ENCODE assay signal across 8 cellular contexts in the genomic region with DNA sequence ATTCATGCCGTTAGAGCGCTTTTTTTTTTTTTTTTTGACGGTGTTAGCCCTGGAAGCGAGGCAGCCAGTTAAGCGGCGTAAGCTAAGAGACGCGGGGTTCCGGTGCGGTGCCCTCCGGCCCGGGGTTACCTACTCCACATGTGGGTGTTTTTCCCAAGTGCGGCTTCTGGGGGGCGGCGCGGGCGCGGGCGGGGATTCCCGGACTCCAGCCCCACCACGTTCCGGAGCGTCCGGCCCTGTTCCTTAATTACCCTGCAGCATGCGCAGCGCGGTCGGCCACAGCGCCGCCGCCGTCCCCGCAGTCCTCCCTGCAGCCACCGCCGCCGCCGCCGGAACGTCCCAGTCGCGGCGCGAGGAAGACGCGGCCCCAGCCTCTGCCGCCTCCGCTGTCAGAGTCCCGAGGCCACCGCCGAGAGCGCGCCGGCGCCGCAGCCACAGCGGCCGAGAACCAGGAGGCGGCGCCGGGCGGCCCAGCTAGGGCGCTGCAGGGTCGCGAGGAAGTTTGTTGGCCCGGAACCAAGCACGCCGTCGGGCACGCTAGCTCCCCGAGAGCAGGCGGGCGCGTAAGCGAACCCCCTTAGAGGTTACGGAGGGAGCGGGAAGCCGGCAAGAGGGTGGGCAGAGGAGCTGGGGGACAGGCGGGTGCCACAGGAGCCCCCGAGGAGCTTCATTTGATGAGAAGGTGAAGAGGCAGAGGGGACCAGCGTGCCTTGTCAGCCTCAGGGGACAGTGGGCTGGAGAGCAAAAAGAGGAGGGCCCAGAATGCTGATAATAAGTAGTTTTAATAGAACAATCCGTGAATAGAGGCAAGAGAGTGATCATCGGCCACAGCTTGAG. TPM values are rescaled to one million over a fixed set of nuclear protein-coding genes. Genes with fewer than 3 reads are reported as not detected.
A peak's percentile ranks its signal among the peaks of the same experiment; 100 is the strongest.
DNase-seq lines count a peak whose midpoint lies in the region; ATAC-seq and TF ChIP-seq lines count a peak whose summit lies in the region.

No MANE protein-coding gene starts in this region.

- peaks cover 38% of the 10 kb centered on the region for H3K27me3 Mint-ChIP-seq in activated naive CD8-positive, alpha-beta T cell treated with anti-CD3 and anti-CD28 coated beads, Interleukin-2, amount 50 U/mL, for 24 hours

- H3K4me1 ChIP-seq in skeletal muscle satellite cell (ENCODE audit: control insufficient read depth, insufficient read depth, low read length) = peaks cover 11% of the 10 kb centered on the region

- peak overlapping the region; percentile 86 for H3K4me3 Mint-ChIP-seq in activated naive CD8-positive, alpha-beta T cell treated with anti-CD3 and anti-CD28 coated beads, Interleukin-2, amount 50 U/mL, for 24 hours

- peak; percentile 85 for ATAC-seq in activated naive CD8-positive, alpha-beta T cell treated with anti-CD3 and anti-CD28 coated beads, Interleukin-2, amount 50 U/mL, for 24 hours

- H3K9me3 ChIP-seq in skeletal muscle satellite cell (replicated peaks; ENCODE audit: low read length) = no peaks in the 10 kb centered on the region

- peaks cover 34% of the 10 kb centered on the region for H3K4me1 Mint-ChIP-seq in activated naive CD8-positive, alpha-beta T cell treated with anti-CD3 and anti-CD28 coated beads, Interleukin-2, amount 50 U/mL, for 24 hours

- DNase-seq in D341Med (ENCODE audit: low spot score) (peak; percentile 82), GM20000 (ENCODE audit: low spot score) (peak; percentile 75), HT1080 (ENCODE audit: low read depth) (peak; percentile 23), SKM-1 (lab: John Stamatoyannopoulos, UW; ENCODE audit: unreplicated experiment) (peak; percentile 31), hypothalamus (lab: John Stamatoyannopoulos, UW) (peak in 35 of 51 donors; percentile 8 to 62 (median 24)), NCI-H2107 (lab: John Stamatoyannopoulos, UW) (no peak)
- DNase-seq in activated naive CD8-positive, alpha-beta T cell treated with anti-CD3 and anti-CD28 coated beads, Interleukin-2, amount 50 U/mL, for 24 hours = peak; percentile 66

- peak overlapping the region; percentile 88 for H3K27ac Mint-ChIP-seq in activated naive CD8-positive, alpha-beta T cell treated with anti-CD3 and anti-CD28 coated beads, Interleukin-2, amount 50 U/mL, for 24 hours

- no peaks in the 10 kb centered on the region for H3K36me3 ChIP-seq in skeletal muscle satellite cell (ENCODE audit: insufficient read depth, low read length)

- peak overlapping the region; percentile 99 for H3K4me2 ChIP-seq in skeletal muscle satellite cell (ENCODE audit: low read length)

- H3K36me3 Mint-ChIP-seq in activated naive CD8-positive, alpha-beta T cell treated with anti-CD3 and anti-CD28 coated beads, Interleukin-2, amount 50 U/mL, for 24 hours (ENCODE audit: low read depth) = peaks cover 4% of the 10 kb centered on the region

- TF ChIP-seq CTCF in GM20000 (IDR thresholded peaks at IDR 0.05; ENCODE audit: extremely low read depth, missing control alignments) = no peak

- no peaks in the 10 kb centered on the region for H3K9me3 Mint-ChIP-seq in activated naive CD8-positive, alpha-beta T cell treated with anti-CD3 and anti-CD28 coated beads, Interleukin-2, amount 50 U/mL, for 24 hours

- peaks cover 19% of the 10 kb centered on the region for H3K27me3 ChIP-seq in skeletal muscle satellite cell (ENCODE audit: control insufficient read depth, insufficient read depth, low read length)

- peak overlapping the region; percentile 69 for H3K9ac ChIP-seq in skeletal muscle satellite cell (ENCODE audit: low read depth, low read length)

- peak overlapping the region; percentile 75 for H3K4me3 ChIP-seq in skeletal muscle satellite cell (ENCODE audit: low read length)

RNA-seq across cellular contexts. Expression of gene COL19A1, which starts 0.9 kb away (rescaled TPM):
- 0.07 TPM in 1 of 2 replicates, not detected in the other for total RNA-seq in HT1080 (2014; rRNA removed; shearing (Covaris generic))
- 0.21 TPM in 1 of 2 replicates, not detected in the other for polyA plus RNA-seq in HT1080 (2015; cell fraction: cytosol; rRNA removed)
- polyA plus RNA-seq in HT1080 (2015; cell fraction: nucleus; rRNA removed) = 0.02 TPM in 1 of 2 replicates, not detected in the other
- 0.22 and 1.3 TPM in 2 replicates for total RNA-seq in skeletal muscle satellite cell (2012; rRNA removed)
